Comparison of ENCODE assay signal across 20 cellular contexts in the genomic region with DNA sequence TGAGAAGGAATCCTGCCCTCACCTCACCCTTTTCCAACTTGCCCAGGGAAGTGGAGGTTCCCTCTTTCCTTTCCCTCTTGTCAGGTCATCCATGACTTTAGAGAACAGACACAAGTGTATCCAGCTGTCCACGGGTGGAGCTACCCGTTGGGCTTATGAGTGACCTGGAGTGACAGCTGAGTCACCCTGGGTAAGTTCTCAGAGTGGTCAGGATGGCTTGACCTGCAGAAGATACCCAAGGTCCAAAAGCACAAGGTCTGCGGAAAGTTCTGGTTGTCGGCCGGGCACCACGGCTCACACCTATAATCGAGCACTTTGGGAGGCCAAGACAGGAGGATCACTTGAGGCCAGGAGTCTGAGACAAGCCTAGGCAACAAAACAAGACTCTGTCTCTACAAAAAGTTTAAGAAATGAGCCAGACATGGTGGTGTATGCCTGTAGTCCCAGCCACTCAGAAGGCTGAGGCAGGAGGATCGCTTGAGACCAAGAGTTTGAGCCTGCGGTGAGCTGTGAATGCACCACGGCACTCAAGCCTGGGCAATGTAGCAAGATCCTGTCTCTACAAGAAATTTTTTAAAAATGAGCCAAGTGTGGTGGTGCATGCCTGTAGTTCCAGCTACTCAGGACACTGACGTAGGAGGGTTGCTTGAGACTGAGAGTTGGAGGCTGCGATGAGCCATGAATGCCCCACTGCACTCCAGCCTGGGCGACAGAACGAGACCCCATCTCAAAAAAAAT. TPM values are rescaled to one million over a fixed set of nuclear protein-coding genes. Genes with fewer than 3 reads are reported as not detected.
"Had no signal": no experiment of that assay in that cellular context is flagged by ENCODE, and none has a peak within 500 bp of the region (broad histone marks: within the 10 kb centered on the region; RNA-seq: fewer than 3 reads in every experiment).

No MANE protein-coding gene starts in this region.

- H3K27me3 ChIP-seq: cardiac muscle cell, gastrocnemius medialis, heart left ventricle, pancreas, tibial nerve, vagina had no signal

- FAIRE-seq: pancreas had no signal

- H3K9me3 ChIP-seq: gastrocnemius medialis, heart left ventricle, pancreas, tibial nerve, vagina had no signal

- DNase-seq: activated CD4-positive, CD25-positive, alpha-beta regulatory T cell treated with anti-CD3 and anti-CD28 coated beads, Interleukin-2, amount 50 U/mL, for 72 hours; activated naive CD4-positive, alpha-beta T cell treated with anti-CD3 and anti-CD28 coated beads for 36 hours; erythroblast; gastrocnemius medialis; heart left ventricle; left colon; naive thymus-derived CD4-positive, alpha-beta T cell; stimulated activated CD4-positive, alpha-beta T cell treated with anti-CD3 and anti-CD28 coated beads, Interleukin-2, amount 100 ng/mL, for 48 hours; substantia nigra had no signal

- H3K27ac Mint-ChIP-seq: activated naive CD4-positive, alpha-beta T cell treated with anti-CD3 and anti-CD28 coated beads for 36 hours; activated T-helper 17 cell treated with anti-CD3 and anti-CD28 coated beads, Interleukin-2, amount 50 U/mL, for 72 hours; stimulated activated memory B cell treated with anti-CD40 and anti-IgM and Interleukin-4, amounts not matched to agents 10 μg/mL and 1 μg/mL and 100 μg/mL, for 72 hours; T-helper 2 cell treated with Interferon-gamma antibody and Interleukin-4, amounts not matched to agents 5 μg/mL and 100 μg/mL, for 36 hours had no signal

- H3K27me3 Mint-ChIP-seq: activated T-helper 17 cell treated with anti-CD3 and anti-CD28 coated beads, Interleukin-2, amount 50 U/mL, for 72 hours; naive thymus-derived CD4-positive, alpha-beta T cell; stimulated activated memory B cell treated with anti-CD40 and anti-IgM and Interleukin-4, amounts not matched to agents 10 μg/mL and 1 μg/mL and 100 μg/mL, for 72 hours had no signal

- H3K4me1 Mint-ChIP-seq: activated T-helper 17 cell treated with anti-CD3 and anti-CD28 coated beads, Interleukin-2, amount 50 U/mL, for 72 hours had no signal

- ATAC-seq: activated T-helper 17 cell treated with anti-CD3 and anti-CD28 coated beads, Interleukin-2, amount 50 U/mL, for 72 hours; gastrocnemius medialis; heart left ventricle; left colon; naive thymus-derived CD4-positive, alpha-beta T cell; pancreas; stimulated activated memory B cell treated with anti-CD40 and anti-IgM and Interleukin-4, amounts not matched to agents 10 μg/mL and 1 μg/mL and 100 μg/mL, for 72 hours had no signal

- H3K27ac ChIP-seq: cardiac muscle cell, gastrocnemius medialis, heart left ventricle, pancreas, tibial nerve, vagina had no signal

- H3K9me3 Mint-ChIP-seq: activated naive CD4-positive, alpha-beta T cell treated with anti-CD3 and anti-CD28 coated beads for 36 hours; activated T-helper 17 cell treated with anti-CD3 and anti-CD28 coated beads, Interleukin-2, amount 50 U/mL, for 72 hours; naive thymus-derived CD4-positive, alpha-beta T cell; T-helper 2 cell treated with Interferon-gamma antibody and Interleukin-4, amounts not matched to agents 5 μg/mL and 100 μg/mL, for 36 hours had no signal

- H3K4me3 Mint-ChIP-seq: activated naive CD4-positive, alpha-beta T cell treated with anti-CD3 and anti-CD28 coated beads for 36 hours; activated T-helper 17 cell treated with anti-CD3 and anti-CD28 coated beads, Interleukin-2, amount 50 U/mL, for 72 hours; stimulated activated memory B cell treated with anti-CD40 and anti-IgM and Interleukin-4, amounts not matched to agents 10 μg/mL and 1 μg/mL and 100 μg/mL, for 72 hours; T-helper 2 cell treated with Interferon-gamma antibody and Interleukin-4, amounts not matched to agents 5 μg/mL and 100 μg/mL, for 36 hours had no signal

- H3K4me3 ChIP-seq: cardiac muscle cell, gastrocnemius medialis, heart left ventricle, lung, pancreas, tibial nerve, vagina had no signal

- H3K4me1 ChIP-seq: vagina had no signal

RNA-seq across cellular contexts. Expression of a gene that starts 14.0 kb away (rescaled TPM):
- total RNA-seq: activated CD8-positive, alpha-beta memory T cell treated with anti-CD3 and anti-CD28 coated beads for 36 hours; activated naive CD4-positive, alpha-beta T cell treated with anti-CD3 and anti-CD28 coated beads for 36 hours; cardiac muscle cell; dermis microvascular lymphatic vessel endothelial cell; gastrocnemius medialis; heart left ventricle; left colon; lung; mononuclear cell had no signal
- polyA plus RNA-seq: cardiac muscle cell had no signal
